In the genomic region with DNA sequence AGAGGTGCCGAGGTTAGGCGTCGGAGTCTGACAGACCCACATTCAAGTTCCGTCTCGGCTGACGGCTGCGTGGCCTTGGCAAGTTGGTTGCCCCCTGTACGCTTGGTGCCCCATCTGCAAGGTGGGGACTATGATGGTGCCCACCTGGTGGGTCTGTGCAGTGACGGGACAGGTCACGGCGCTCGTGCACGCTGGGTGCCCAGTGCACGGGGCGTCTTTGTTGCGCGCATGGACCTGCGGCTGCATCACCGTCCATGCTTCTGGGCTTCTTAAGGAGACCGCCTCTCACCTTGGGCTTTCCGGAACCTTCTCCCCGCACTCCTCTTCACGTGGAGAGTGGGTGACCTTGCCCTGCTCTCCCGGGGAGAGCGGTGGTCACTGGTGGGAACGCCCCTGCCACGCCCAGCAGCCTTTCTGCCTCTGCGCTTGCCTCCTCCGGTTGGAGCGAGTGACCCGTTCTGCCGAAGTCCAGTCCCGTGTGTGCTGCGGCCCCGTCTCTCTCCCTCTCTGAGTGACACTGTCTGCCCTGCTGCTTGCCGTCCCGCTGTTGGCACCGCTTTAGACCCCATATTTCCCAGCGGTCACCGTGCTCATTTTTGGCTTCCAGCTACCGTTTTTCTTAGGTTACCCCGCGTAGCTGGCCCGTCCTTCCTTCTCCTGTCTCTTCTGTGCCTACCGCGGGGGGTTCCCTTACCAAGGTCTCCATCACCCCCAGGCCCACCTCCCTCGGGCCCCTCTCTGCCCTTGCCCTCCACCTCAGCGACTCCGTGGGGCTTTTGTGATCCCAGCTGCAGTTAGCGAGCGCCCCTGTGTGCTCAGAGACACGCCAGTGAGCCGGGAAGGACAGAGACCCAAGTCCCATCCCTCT, we compare ENCODE assay signal across 1 cellular context.
TF ChIP-seq lines count a peak whose summit lies in the region.

No MANE protein-coding gene starts in this region.

TF ChIP-seq in IMR-90, 13 proteins besides CTCF, POLR2A, EP300 and RAD21 (continued from another document):
- TF ChIP-seq RFX5 (IDR thresholded peaks at IDR 0.05; ENCODE audit: low read depth, low read length) = no peak
- no peak for TF ChIP-seq RCOR1 (IDR thresholded peaks at IDR 0.05; ENCODE audit: insufficient replicate concordance, low read length)
- TF ChIP-seq BHLHE40 (IDR thresholded peaks at IDR 0.05; ENCODE audit: low read depth, low read length) = no peak
- no peak for TF ChIP-seq NFE2L2 (IDR thresholded peaks at IDR 0.05; ENCODE audit: low read depth, low read length)
